ENCODE assay signal across 8 cellular contexts in genomic region chr16:3938843-3939624, GRCh38. TPM values are rescaled to one million over a fixed set of nuclear protein-coding genes. Genes with fewer than 3 reads are reported as not detected.
DNase-seq lines count a peak whose midpoint lies in the region; ATAC-seq lines count a peak whose summit lies in the region.

No MANE protein-coding gene starts in this region.

- no peaks in the 10 kb centered on the region for H3K36me3 Mint-ChIP-seq in naive thymus-derived CD4-positive, alpha-beta T cell
- H3K36me3 Mint-ChIP-seq in stimulated activated naive B cell treated with anti-CD40 and anti-IgM and Interleukin-4, amounts not matched to agents 10 μg/mL and 1 μg/mL and 100 μg/mL, for 72 hours: no peaks in the 10 kb centered on the region

- no peaks in the 10 kb centered on the region for H3K9me3 ChIP-seq in esophagus (ENCODE audit: control insufficient read depth in 2 of 2, insufficient read depth in 1 of 2, low read depth in 1 of 2, low read length in 1 of 2)
- H3K9me3 ChIP-seq in naive thymus-derived CD4-positive, alpha-beta T cell (ENCODE audit: control insufficient read depth in 2 of 3, low read length in 3 of 3): no peaks in the 10 kb centered on the region

- peaks cover 0 to 7% (median 0%) of the 10 kb centered on the region in 5 donors for H3K27me3 Mint-ChIP-seq in naive thymus-derived CD4-positive, alpha-beta T cell
- peaks cover 17 to 23% of the 10 kb centered on the region in 2 donors for H3K27me3 Mint-ChIP-seq in stimulated activated naive B cell treated with anti-CD40 and anti-IgM and Interleukin-4, amounts not matched to agents 10 μg/mL and 1 μg/mL and 100 μg/mL, for 72 hours

- no peaks in the 10 kb centered on the region for H3K36me3 ChIP-seq in esophagus (ENCODE audit: control insufficient read depth in 2 of 2, insufficient read depth in 2 of 2, low read length in 1 of 2)
- H3K36me3 ChIP-seq in naive thymus-derived CD4-positive, alpha-beta T cell (ENCODE audit: control insufficient read depth in 2 of 3, insufficient read depth in 3 of 3, low read length in 3 of 3): no peaks in the 10 kb centered on the region

- peaks cover 0 to 3% (median 0%) of the 10 kb centered on the region in 11 donors for H3K9me3 Mint-ChIP-seq in naive thymus-derived CD4-positive, alpha-beta T cell
- H3K9me3 Mint-ChIP-seq in stimulated activated naive B cell treated with anti-CD40 and anti-IgM and Interleukin-4, amounts not matched to agents 10 μg/mL and 1 μg/mL and 100 μg/mL, for 72 hours: peaks cover 0 to 3% of the 10 kb centered on the region in 2 donors

- intact Hi-C loops in naive thymus-derived CD4-positive, alpha-beta T cell (cut with micrococcal nuclease): loop anchor here (1.0 to 2.0 kb wide), 3 partner anchors 24 to 315 kb away; no protein-coding TSS in a partner anchor

- peak overlapping the region; percentile 30 to 38 for H3K4me3 ChIP-seq in esophagus (ENCODE audit: low read depth in 1 of 2, low read length in 2 of 2)
- peak overlapping the region; percentile 35 for H3K4me3 ChIP-seq in naive thymus-derived CD4-positive, alpha-beta T cell (ENCODE audit: low read length)

- 7 to 9% methylated on average over 42 to 43 of the region's 43 CpGs for WGBS in esophagus, 2 donors

- DNase-seq in NCI-H345 (lab: John Stamatoyannopoulos, UW): peak; percentile 11
- no peak for DNase-seq in NCI-H345 treated with DMSO at 0.1 percent for 48 hours (lab: John Stamatoyannopoulos, UW; ENCODE audit: unreplicated experiment)
- peak; percentile 83 for DNase-seq in NCI-H82 (lab: John Stamatoyannopoulos, UW)
- DNase-seq in activated T-cell treated with anti-CD3 and anti-CD28 coated beads for 24 hours (ENCODE audit: low read depth): peak; percentile 53
- DNase-seq in naive thymus-derived CD4-positive, alpha-beta T cell: peak; percentile 39 to 79 (median 63)
- peak; percentile 40 for DNase-seq in stimulated activated naive B cell treated with anti-CD40 and anti-IgM and Interleukin-4, amounts not matched to agents 10 μg/mL and 1 μg/mL and 100 μg/mL, for 72 hours

- H3K4me1 ChIP-seq in esophagus (ENCODE audit: control insufficient read depth in 2 of 2, insufficient read depth in 2 of 2, low read length in 1 of 2): peaks cover 0 to 7% of the 10 kb centered on the region in 2 donors
- no peaks in the 10 kb centered on the region for H3K4me1 ChIP-seq in naive thymus-derived CD4-positive, alpha-beta T cell (ENCODE audit: control insufficient read depth in 2 of 2, insufficient read depth in 2 of 2, low read length in 2 of 2)

- peak; percentile 89 for ATAC-seq in naive thymus-derived CD4-positive, alpha-beta T cell
- peak; percentile 89 for ATAC-seq in stimulated activated naive B cell treated with anti-CD40 and anti-IgM and Interleukin-4, amounts not matched to agents 10 μg/mL and 1 μg/mL and 100 μg/mL, for 72 hours (replicated peaks)
- no peak for ATAC-seq in GM21390 (IDR thresholded peaks at IDR 0.05; ENCODE audit: unreplicated experiment)

- peaks cover 0 to 4% (median 0%) of the 10 kb centered on the region in 7 donors for H3K4me1 Mint-ChIP-seq in naive thymus-derived CD4-positive, alpha-beta T cell
- peaks cover 2 to 6% of the 10 kb centered on the region in 2 donors for H3K4me1 Mint-ChIP-seq in stimulated activated naive B cell treated with anti-CD40 and anti-IgM and Interleukin-4, amounts not matched to agents 10 μg/mL and 1 μg/mL and 100 μg/mL, for 72 hours

- H3K27ac Mint-ChIP-seq in naive thymus-derived CD4-positive, alpha-beta T cell: no peak overlapping the region
- H3K27ac Mint-ChIP-seq in stimulated activated naive B cell treated with anti-CD40 and anti-IgM and Interleukin-4, amounts not matched to agents 10 μg/mL and 1 μg/mL and 100 μg/mL, for 72 hours: no peak overlapping the region

- H3K27ac ChIP-seq in esophagus (ENCODE audit: low read depth in 2 of 2, low read length in 1 of 2): no peak overlapping the region
- no peak overlapping the region for H3K27ac ChIP-seq in naive thymus-derived CD4-positive, alpha-beta T cell (ENCODE audit: low read depth, low read length)

- CTCF ChIA-PET in naive thymus-derived CD4-positive, alpha-beta T cell (lab: Charles Lee): interaction anchor here (0.5 to 1.3 kb wide), 5 partner anchors 9 to 351 kb away, joined by 3 to 5 read pairs (median 4); no protein-coding TSS in a partner anchor

- no peaks in the 10 kb centered on the region for H3K27me3 ChIP-seq in esophagus (ENCODE audit: control insufficient read depth in 1 of 2, insufficient read depth in 2 of 2, low read length in 2 of 2)
- no peaks in the 10 kb centered on the region for H3K27me3 ChIP-seq in naive thymus-derived CD4-positive, alpha-beta T cell (ENCODE audit: control insufficient read depth in 2 of 2, insufficient read depth in 2 of 2, low read length in 2 of 2)

- H3K4me3 Mint-ChIP-seq in naive thymus-derived CD4-positive, alpha-beta T cell: peak overlapping the region; percentile 5 to 75 (median 52)
- H3K4me3 Mint-ChIP-seq in stimulated activated naive B cell treated with anti-CD40 and anti-IgM and Interleukin-4, amounts not matched to agents 10 μg/mL and 1 μg/mL and 100 μg/mL, for 72 hours: peak overlapping the region in 1 of 2 donors; percentile 54

- POLR2A ChIA-PET in naive thymus-derived CD4-positive, alpha-beta T cell (lab: Charles Lee): no interaction called here

RNA-seq across cellular contexts. Expression of gene CREBBP, which starts 58.5 kb away (rescaled TPM):
- 10 to 100 TPM in 1 of 2 donors, 1 to 10 TPM in 1; 8.4 to 20.2 TPM for polyA plus RNA-seq in esophagus
- total RNA-seq in naive thymus-derived CD4-positive, alpha-beta T cell: 100 to 1,000 TPM in 4 of 5 experiments, 10 to 100 TPM in 1; 73.6 to 194 (median 137) TPM
- polyA plus RNA-seq in naive thymus-derived CD4-positive, alpha-beta T cell: 10 to 100 TPM; 10.5 to 15.6 TPM
